In genomic region chr15:65373163-65373651, GRCh38 we compare ENCODE assay signal across 1 cellular context.
TF ChIP-seq lines count a peak whose summit lies in the region.

No MANE protein-coding gene starts in this region.

TF ChIP-seq in H1, 55 proteins besides CTCF, POLR2A, EP300 and RAD21:
- TF ChIP-seq SIN3A (conservative IDR thresholded peaks at IDR 0.05 in 1 of 2, IDR thresholded peaks at IDR 0.05 in 1 of 2; ENCODE audit: low read depth in 1 of 2, low read length in 2 of 2), result no peak
- TF ChIP-seq SIX5 (IDR thresholded peaks at IDR 0.05; ENCODE audit: low read depth, low read length), result no peak
